ENCODE assay signal across 23 cellular contexts in the genomic region with DNA sequence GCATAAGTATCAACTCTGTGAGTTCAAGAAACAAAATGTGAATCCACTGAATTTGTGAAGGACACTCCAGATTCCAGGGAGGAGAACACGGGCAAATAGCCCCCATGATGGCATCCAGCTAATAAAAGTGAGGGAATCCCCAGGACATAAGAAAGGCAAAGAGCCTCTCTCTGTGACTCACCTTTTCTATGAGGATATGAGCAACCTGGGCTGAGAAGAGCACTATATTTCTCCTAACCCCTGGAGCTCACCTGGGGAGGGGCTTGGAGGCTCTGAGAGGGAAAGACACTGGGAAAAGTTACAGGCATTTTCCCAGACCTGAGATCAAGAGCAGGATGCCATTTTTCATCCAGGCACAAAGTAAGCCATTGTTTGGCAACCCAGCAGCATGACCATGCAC.
"Had no signal": no experiment of that assay in that cellular context is flagged by ENCODE, and none has a peak within 500 bp of the region (broad histone marks: within the 10 kb centered on the region; RNA-seq: fewer than 3 reads in every experiment).

No MANE protein-coding gene starts in this region.

- H3K36me3 Mint-ChIP-seq: naive thymus-derived CD8-positive, alpha-beta T cell; stimulated activated effector memory CD8-positive, alpha-beta T cell treated with anti-CD3 and anti-CD28 coated beads, Interleukin-12 subunit alpha, Interleukin-12 subunit beta, amount 100 ng/mL, for 72 hours had no signal

- H3K4me1 ChIP-seq: gastrocnemius medialis, left lung, psoas muscle, sigmoid colon, tibial nerve, upper lobe of left lung had no signal

- H3K4me3 Mint-ChIP-seq: naive thymus-derived CD8-positive, alpha-beta T cell; nephron progenitor cell; stimulated activated effector memory CD8-positive, alpha-beta T cell treated with anti-CD3 and anti-CD28 coated beads, Interleukin-12 subunit alpha, Interleukin-12 subunit beta, amount 100 ng/mL, for 72 hours had no signal

- H3K36me3 ChIP-seq: gastrocnemius medialis, left lung, sigmoid colon, thoracic aorta, tibial nerve, upper lobe of left lung had no signal

- H3K9me3 ChIP-seq: gastrocnemius medialis, psoas muscle, sigmoid colon, thoracic aorta, tibial nerve had no signal

- H3K4me3 ChIP-seq: coronary artery, gastrocnemius medialis, left lung, psoas muscle, sigmoid colon, thoracic aorta, tibial nerve, upper lobe of left lung had no signal

- H3K27ac ChIP-seq: coronary artery, gastrocnemius medialis, left lung, psoas muscle, sigmoid colon, thoracic aorta, tibial nerve, upper lobe of left lung had no signal

- ATAC-seq: gastrocnemius medialis; left cardiac atrium; left lung; naive thymus-derived CD8-positive, alpha-beta T cell; psoas muscle; right cardiac atrium; stimulated activated effector memory CD8-positive, alpha-beta T cell treated with anti-CD3 and anti-CD28 coated beads, Interleukin-12 subunit alpha, Interleukin-12 subunit beta, amount 100 ng/mL, for 72 hours had no signal

- H3K4me1 Mint-ChIP-seq: naive thymus-derived CD8-positive, alpha-beta T cell; nephron progenitor cell; stimulated activated effector memory CD8-positive, alpha-beta T cell treated with anti-CD3 and anti-CD28 coated beads, Interleukin-12 subunit alpha, Interleukin-12 subunit beta, amount 100 ng/mL, for 72 hours had no signal

- H3K27me3 ChIP-seq: gastrocnemius medialis, left lung, sigmoid colon, tibial nerve, upper lobe of left lung had no signal

- H3K27me3 Mint-ChIP-seq: naive thymus-derived CD8-positive, alpha-beta T cell had no signal

- H3K27ac Mint-ChIP-seq: naive thymus-derived CD8-positive, alpha-beta T cell; nephron progenitor cell; stimulated activated effector memory CD8-positive, alpha-beta T cell treated with anti-CD3 and anti-CD28 coated beads, Interleukin-12 subunit alpha, Interleukin-12 subunit beta, amount 100 ng/mL, for 72 hours had no signal

- H3K9me3 Mint-ChIP-seq: nephron progenitor cell had no signal

- DNase-seq: dermis blood vessel endothelial cell; effector memory CD4-positive, alpha-beta T cell; foreskin fibroblast; gastrocnemius medialis; head of caudate nucleus; kidney; left cardiac atrium; left lung; naive thymus-derived CD8-positive, alpha-beta T cell; nephron progenitor cell; nucleus accumbens; psoas muscle; right cardiac atrium; stimulated activated CD4-positive, alpha-beta T cell treated with anti-CD3 and anti-CD28 coated beads, Interleukin-2, amount 100 ng/mL, for 24 hours; stimulated activated CD4-positive, alpha-beta T cell treated with anti-CD3 and anti-CD28 coated beads, Interleukin-4, amount 100 ng/mL, for 24 hours; stimulated activated naive CD4-positive, alpha-beta T cell treated with Interleukin-2 at 50 U/mL for 16 hours; substantia nigra; upper lobe of left lung had no signal
